In the genomic region with DNA sequence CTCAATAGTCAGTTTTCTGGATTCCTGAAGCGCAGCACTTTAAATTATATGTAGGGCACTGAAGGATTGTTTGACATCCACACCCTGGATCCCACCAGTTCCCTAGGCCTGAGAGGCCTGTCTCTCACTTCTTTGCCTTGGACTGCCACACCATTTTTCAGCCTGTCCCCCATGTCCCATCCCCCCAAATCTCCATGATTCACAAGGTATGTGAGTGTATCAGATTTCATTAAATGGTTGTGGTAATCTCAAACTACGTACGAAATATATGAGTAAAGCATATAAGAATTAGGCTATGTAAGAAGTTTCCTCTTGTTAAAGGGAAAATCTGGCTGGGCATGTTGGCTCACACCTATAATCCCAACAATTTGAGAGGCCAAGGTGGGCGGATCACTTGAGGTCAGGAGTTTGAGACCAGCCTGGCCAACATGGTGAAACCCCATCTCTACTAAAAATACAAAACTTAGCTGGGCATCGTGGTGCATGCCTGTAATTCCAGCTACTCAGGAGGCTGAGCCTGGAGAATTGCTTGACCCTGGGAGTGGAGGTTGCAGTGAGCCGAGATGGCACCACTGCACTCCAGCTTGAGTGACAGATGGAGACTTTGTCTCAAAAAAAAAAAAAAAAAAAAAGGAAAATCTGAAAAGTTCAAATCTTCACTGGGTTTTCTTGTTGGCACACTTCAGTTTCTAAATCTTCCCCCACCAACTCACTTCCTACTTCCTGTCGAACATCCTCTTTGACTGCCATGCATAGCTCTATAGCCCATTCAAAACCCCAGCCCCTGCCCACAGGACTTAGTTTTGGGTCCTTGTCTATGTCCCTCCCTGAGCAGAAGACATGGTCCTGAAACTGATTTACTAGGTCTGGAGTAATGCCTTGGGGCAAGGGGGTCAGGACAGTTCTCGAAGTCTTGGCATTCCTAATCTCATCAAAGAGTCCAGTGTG, we compare ENCODE assay signal across 11 cellular contexts. TPM values are rescaled to one million over a fixed set of nuclear protein-coding genes. Genes with fewer than 3 reads are reported as not detected.
DNase-seq lines count a peak whose midpoint lies in the region; ATAC-seq lines count a peak whose summit lies in the region.
"Had no signal": no experiment of that assay in that cellular context is flagged by ENCODE, and none has a peak within 500 bp of the region (broad histone marks: within the 10 kb centered on the region; RNA-seq: fewer than 3 reads in every experiment).

No MANE protein-coding gene starts in this region.

- peaks cover 81% of the 10 kb centered on the region for H3K4me1 ChIP-seq in BLaER1

- H3K9ac ChIP-seq in BLaER1, result no peak overlapping the region

- H3K27ac ChIP-seq in BLaER1, result peak overlapping the region; percentile 18
- no peak overlapping the region for H3K27ac ChIP-seq in caudate nucleus (ENCODE audit: low read depth, low read length)

- H3K9me3 Mint-ChIP-seq in activated naive CD8-positive, alpha-beta T cell treated with anti-CD3 and anti-CD28 coated beads for 36 hours, result peaks cover 1% of the 10 kb centered on the region

- no peaks in the 10 kb centered on the region for H4K20me1 ChIP-seq in BLaER1

- H3K36me3 Mint-ChIP-seq in activated naive CD8-positive, alpha-beta T cell treated with anti-CD3 and anti-CD28 coated beads for 36 hours, result no peaks in the 10 kb centered on the region

- H3K4me1 Mint-ChIP-seq in activated naive CD8-positive, alpha-beta T cell treated with anti-CD3 and anti-CD28 coated beads for 36 hours, result peaks cover 23% of the 10 kb centered on the region

- no peaks in the 10 kb centered on the region for H3K36me3 ChIP-seq in BLaER1

- no peaks in the 10 kb centered on the region for H3K9me3 ChIP-seq in BLaER1

- H3K4me3 ChIP-seq in BLaER1, result no peak overlapping the region

- H3K27me3 Mint-ChIP-seq in activated naive CD8-positive, alpha-beta T cell treated with anti-CD3 and anti-CD28 coated beads for 36 hours, result no peaks in the 10 kb centered on the region

- peak overlapping the region; percentile 38 for H3K27ac Mint-ChIP-seq in activated naive CD8-positive, alpha-beta T cell treated with anti-CD3 and anti-CD28 coated beads for 36 hours

- DNase-seq in HT1080 (ENCODE audit: low read depth) (peak; percentile 91), myocyte (ENCODE audit: low read depth) (peak; percentile 11), NCI-H446 treated with DMSO at 0.1 percent for 48 hours (lab: John Stamatoyannopoulos, UW) (no peak), GOT3 (lab: John Stamatoyannopoulos, UW) (no peak), caudate nucleus (lab: John Stamatoyannopoulos, UW) (no peak)
- DNase-seq in activated naive CD8-positive, alpha-beta T cell treated with anti-CD3 and anti-CD28 coated beads for 36 hours, result no peak
- DNase-seq: activated CD4-positive, CD25-positive, alpha-beta regulatory T cell treated with anti-CD3 and anti-CD28 coated beads, Interleukin-2, amount 50 U/mL, for 72 hours; kidney; NCI-H510A treated with DMSO at 0.1 percent for 48 hours had no signal

- ATAC-seq in GM18868 (IDR thresholded peaks at IDR 0.05; ENCODE audit: unreplicated experiment), result no peak

- H3K27me3 ChIP-seq in BLaER1, result no peaks in the 10 kb centered on the region

- peak overlapping the region; percentile 67 for H3K4me2 ChIP-seq in BLaER1

- H3K4me3 Mint-ChIP-seq in activated naive CD8-positive, alpha-beta T cell treated with anti-CD3 and anti-CD28 coated beads for 36 hours, result no peak overlapping the region

RNA-seq across cellular contexts. Expression of a gene that starts 42.1 kb away (rescaled TPM):
- 8.8 and 12.2 TPM in 2 replicates for total RNA-seq in HT1080 (2014; rRNA removed; shearing (Covaris generic))
- 15.8 and 19.3 TPM in 2 replicates for polyA plus RNA-seq in HT1080 (2015; cell fraction: cytosol; rRNA removed)
- polyA plus RNA-seq in HT1080 (2015; cell fraction: nucleus; rRNA removed), result 52.8 and 55.6 TPM in 2 replicates
- 10 to 100 TPM; 23.7 to 24.3 TPM for total RNA-seq in activated naive CD8-positive, alpha-beta T cell treated with anti-CD3 and anti-CD28 coated beads for 36 hours
- 8.8 and 10.2 TPM in 2 replicates for total RNA-seq in myocyte
- polyA plus RNA-seq in myocyte (2012), result 4.7 TPM

Comparison
In these comparisons a context has a peak if more than half of its experiments do, and no peak if none do; other contexts are left out.
1. DNase-seq: peak in HT1080 (single experiment) and myocyte (single experiment); none in activated naive CD8-positive, alpha-beta T cell treated with anti-CD3 and anti-CD28 coated beads for 36 hours (single experiment), NCI-H446 treated with DMSO at 0.1 percent for 48 hours (single experiment), GOT3 (single experiment) and caudate nucleus (0 of 61).